In genomic region chr10:35335133-35335532, GRCh38 we compare ENCODE assay signal across 9 cellular contexts. TPM values are rescaled to one million over a fixed set of nuclear protein-coding genes. Genes with fewer than 3 reads are reported as not detected.
A peak's percentile ranks its signal among the peaks of the same experiment; 100 is the strongest.
DNase-seq lines count a peak whose midpoint lies in the region; ATAC-seq, FAIRE-seq and TF ChIP-seq lines count a peak whose summit lies in the region.
"Had no signal": no experiment of that assay in that cellular context is flagged by ENCODE, and none has a peak within 500 bp of the region (broad histone marks: within the 10 kb centered on the region; RNA-seq: fewer than 3 reads in every experiment).

No MANE protein-coding gene starts in this region.

- peaks cover 8% of the 10 kb centered on the region for H3K36me3 Mint-ChIP-seq in mesothelial cell of epicardium

- peak overlapping the region; percentile 80 to 96; a peak in 3 of 4 replicates for H3K9ac ChIP-seq in K562 (ENCODE audit: insufficient read depth in 1 of 2, low read depth in 2 of 2, low read length in 2 of 2)

- no peak for TF ChIP-seq CTCF in A549 (IDR thresholded peaks at IDR 0.05)
- no peak for TF ChIP-seq CTCF in K562 (IDR thresholded peaks at IDR 0.05 in 2 of 3, conservative IDR thresholded peaks at IDR 0.05 in 1 of 3; ENCODE audit: insufficient read depth in 2 of 3, low read depth in 1 of 3, low read length in 3 of 3)
- TF ChIP-seq CTCF in mesothelial cell of epicardium (IDR thresholded peaks at IDR 0.05; ENCODE audit: unreplicated experiment): no peak

- no peak for TF ChIP-seq RAD21 in A549 (conservative IDR thresholded peaks at IDR 0.05 in 1 of 2, IDR thresholded peaks at IDR 0.05 in 1 of 2)
- no peak for TF ChIP-seq RAD21 in K562 (CRISPR knock-in tag; conservative IDR thresholded peaks at IDR 0.05 in 1 of 2, IDR thresholded peaks at IDR 0.05 in 1 of 2)

- peak overlapping the region; percentile 94 to 96 for H3K27ac ChIP-seq in A549
- peak overlapping the region; percentile 81 for H3K27ac ChIP-seq in K562 (ENCODE audit: extremely low read depth, low read depth, low read length)

- peaks cover 19% of the 10 kb centered on the region; the same call in 2 of the 3 replicates for H3K36me3 ChIP-seq in K562 (ENCODE audit: control insufficient read depth, insufficient read depth, low read length)

- POLR2A ChIA-PET in A549 (lab: Yijun Ruan, JAX): interaction anchor here (0.6 kb wide), 1 partner anchor 95 kb away, joined by 4 read pairs; no protein-coding TSS in a partner anchor
- POLR2A ChIA-PET in K562 (lab: Yijun Ruan, JAX): interaction anchor here (1.5 kb wide), 1 partner anchor 12 kb away, joined by 5 read pairs; no protein-coding TSS in a partner anchor

- peaks cover 18% of the 10 kb centered on the region; the same call in 1 of the 2 replicates for H4K20me1 ChIP-seq in K562 (replicated peaks; ENCODE audit: control insufficient read depth, insufficient read depth, low read length)

- H2AFZ ChIP-seq in K562 (ENCODE audit: low read depth, low read length): no peak overlapping the region

- no peaks in the 10 kb centered on the region for H3K27me3 ChIP-seq in K562 (ENCODE audit: control insufficient read depth in 2 of 2, insufficient read depth in 2 of 2, low read length in 2 of 2)

- WGBS in A549 (ENCODE audit: missing lambda C conversion rate): 27% methylated on average over 7 of the region's 7 CpGs
- 9% methylated on average over 7 of the region's 7 CpGs for WGBS in K562 (ENCODE audit: insufficient coverage, low coverage, missing lambda C conversion rate)

- in situ Hi-C loops in K562 (cut with MboI): no loop called here

- H3K79me2 ChIP-seq in K562 (ENCODE audit: control insufficient read depth, insufficient read depth, low read length): peaks cover 93% of the 10 kb centered on the region

- H3K4me1 ChIP-seq in A549 (peaks cover 55% of the 10 kb centered on the region), K562 (replicated peaks in 1 of 2; ENCODE audit: control insufficient read depth in 2 of 2, insufficient read depth in 2 of 2, low read length in 2 of 2) (peaks cover 7 to 35% of the 10 kb centered on the region in 2 experiments; a peak in 4 of 5 replicates)

- TF ChIP-seq POLR2A in A549 (IDR thresholded peaks at IDR 0.05; ENCODE audit: low read length) (no peak), K562 (conservative IDR thresholded peaks at IDR 0.05) (no peak)

- intact Hi-C loops in K562 (cut with micrococcal nuclease): loop anchor here (5.0 kb wide), 1 partner anchor 77 kb away; no protein-coding TSS in a partner anchor

- H3K9me3 ChIP-seq in A549 (peaks cover 4% of the 10 kb centered on the region; the same call in 1 of the 3 replicates), K562 (replicated peaks; ENCODE audit: control insufficient read depth, insufficient read depth, low read depth, low read length) (no peaks in the 10 kb centered on the region)

- ATAC-seq in A549: no peak
- ATAC-seq in K562: no peak
- no peak for ATAC-seq in GM18867 (IDR thresholded peaks at IDR 0.05; ENCODE audit: unreplicated experiment)

- TF ChIP-seq EP300 in A549 (IDR thresholded peaks at IDR 0.05) (no peak), K562 (IDR thresholded peaks at IDR 0.05; ENCODE audit: low read length) (no peak)

- H3K4me1 Mint-ChIP-seq in mesothelial cell of epicardium: peaks cover 47% of the 10 kb centered on the region

- peak overlapping the region; percentile 73 for H3K4me2 ChIP-seq in A549
- peak overlapping the region; percentile 98 for H3K4me2 ChIP-seq in K562 (ENCODE audit: insufficient read depth, low read length)

- H3K27ac Mint-ChIP-seq in mesothelial cell of epicardium: peak overlapping the region; percentile 93

- CTCF ChIA-PET in A549 (lab: Yijun Ruan, JAX): no interaction called here
- CTCF ChIA-PET in K562 (lab: Yijun Ruan, JAX; ENCODE audit: low intra/inter-chr PET ratio): interaction anchor here (0.6 kb wide), 1 partner anchor 91 kb away, joined by 3 read pairs; no protein-coding TSS in a partner anchor

- FAIRE-seq in A549 (lab: Jason Lieb, UNC) (no peak), K562 (lab: Jason Lieb, UNC) (no peak)

- BruUV-seq in K562 (replicated peaks; lab: Mats Ljungman, UMichigan): TSS peak; percentile 47

- H3K4me3 Mint-ChIP-seq in mesothelial cell of epicardium: peak overlapping the region; percentile 88

- DNase-seq in A549 (ENCODE audit: low read depth in 1 of 2, low spot score in 1 of 2): no peak
- peak; percentile 24 for DNase-seq in HT1080 (ENCODE audit: low read depth)
- DNase-seq in K562 (ENCODE audit: extremely low read depth in 1 of 4, low spot score in 3 of 4): no peak
- no peak for DNase-seq in mesothelial cell of epicardium (ENCODE audit: low spot score in 2 of 2, unreplicated experiment in 2 of 2)
- no peak for DNase-seq in DMS 273 treated with DMSO at 0.1 percent for 48 hours (lab: John Stamatoyannopoulos, UW)
- DNase-seq in DMS114 treated with DMSO at 0.1 percent for 48 hours (lab: John Stamatoyannopoulos, UW; ENCODE audit: unreplicated experiment): no peak
- no peak for DNase-seq in OCI-M1 (lab: John Stamatoyannopoulos, UW)
- DNase-seq: NCI-H2029 had no signal

- H3K4me3 ChIP-seq in A549: peak overlapping the region; percentile 83
- H3K4me3 ChIP-seq in K562: peak overlapping the region; percentile 90

- H3K9me3 Mint-ChIP-seq in mesothelial cell of epicardium: no peaks in the 10 kb centered on the region

- H3K9me1 ChIP-seq in K562 (ENCODE audit: control insufficient read depth, insufficient read depth, low read length): no peaks in the 10 kb centered on the region

- no peaks in the 10 kb centered on the region for H3K27me3 Mint-ChIP-seq in mesothelial cell of epicardium (ENCODE audit: low read depth)

TF ChIP-seq in A549, 52 proteins besides CTCF, POLR2A, EP300 and RAD21:
- TF ChIP-seq HOXA7 (CRISPR knock-in tag; IDR thresholded peaks at IDR 0.05): no peak
- no peak for TF ChIP-seq HES2 (IDR thresholded peaks at IDR 0.05)
- TF ChIP-seq TP53 (CRISPR knock-in tag; IDR thresholded peaks at IDR 0.05): no peak
- no peak for TF ChIP-seq KDM1A (IDR thresholded peaks at IDR 0.05; ENCODE audit: low read depth)
- no peak for TF ChIP-seq ZC3H11A (IDR thresholded peaks at IDR 0.05)
- no peak for TF ChIP-seq CBX2 (IDR thresholded peaks at IDR 0.05; ENCODE audit: borderline replicate concordance, low read depth)
- no peak for TF ChIP-seq FOSB (CRISPR knock-in tag; IDR thresholded peaks at IDR 0.05)
- TF ChIP-seq BHLHE40 (IDR thresholded peaks at IDR 0.05; ENCODE audit: low read depth, low read length): no peak
- TF ChIP-seq HOXB13 (CRISPR knock-in tag; IDR thresholded peaks at IDR 0.05; ENCODE audit: low read depth): no peak
- TF ChIP-seq HOXB5 (CRISPR knock-in tag; IDR thresholded peaks at IDR 0.05): no peak

TF ChIP-seq in K562, 482 proteins besides CTCF, POLR2A, EP300 and RAD21:
- TF ChIP-seq ATF2 (CRISPR knock-in tag; IDR thresholded peaks at IDR 0.05) (no peak), HMBOX1 (IDR thresholded peaks at IDR 0.05) (peak; percentile 60)

RNA-seq across cellular contexts. Expression of gene CCNY, which starts 1.2 kb away (rescaled TPM):
- polyA plus RNA-seq in A549 (2011; rRNA removed): 55.5 and 60.6 TPM in 2 replicates
- 16.6 and 26.4 TPM in 2 replicates for polyA plus RNA-seq in A549 (2012; cell fraction: cytosol; rRNA removed)
- polyA plus RNA-seq in A549 (2012; cell fraction: nucleus; rRNA removed): 11.6 and 23.0 TPM in 2 replicates
- polyA plus RNA-seq in A549 (2017; fragmentation: RNase III; extraction: RNeasy Plus Mini Kit Qiagen cat#74134 plus additional on column Dnase treatment): 26.6 to 32.1 TPM (median 28.1 TPM) in 3 replicates
- polyA minus RNA-seq in A549 (2011; rRNA and poly(A)+ RNA removed): 57.3 and 58.3 TPM in 2 replicates
- total RNA-seq in HT1080 (2014; rRNA removed; shearing (Covaris generic)): 65.3 and 80.4 TPM in 2 replicates
- 58.2 and 63.9 TPM in 2 replicates for polyA plus RNA-seq in HT1080 (2015; cell fraction: cytosol; rRNA removed)
- 40.0 and 42.3 TPM in 2 replicates for polyA plus RNA-seq in HT1080 (2015; cell fraction: nucleus; rRNA removed)
- total RNA-seq in K562 (2011; cell fraction: chromatin; rRNA removed; ENCODE audit: low replicate concordance): 53.7 and 58.2 TPM in 2 replicates
- 22.3 and 25.7 TPM in 2 replicates for total RNA-seq in K562 (2011; cell fraction: nucleolus; rRNA removed)
- 32.0 and 43.7 TPM in 2 replicates for total RNA-seq in K562 (2011; cell fraction: nucleoplasm; rRNA removed)
- total RNA-seq in K562 (2014; rRNA removed): 28.4 and 32.9 TPM in 2 replicates
- 42.1 and 52.6 TPM in 2 replicates for total RNA-seq in K562 (2014; rRNA removed; fragmentation: Illumina TruSeq; extraction: Trizol)
- total RNA-seq in K562 (2015; rRNA removed; fragmentation: Illumina TruSeq; extraction: Trizol): 38.3 and 38.6 TPM in 2 replicates
- total RNA-seq in K562 (2021): 69.2 and 76.9 TPM in 2 replicates
- 87.9 and 109 TPM in 2 replicates for polyA plus RNA-seq in K562 (2011; rRNA removed)
- 32.2 and 62.8 TPM in 2 replicates for polyA plus RNA-seq in K562 (2011; cell fraction: cytosol; rRNA removed)
- polyA plus RNA-seq in K562 (2011; cell fraction: nucleus; rRNA removed): 31.7 and 55.0 TPM in 2 replicates
- 57.6 and 72.6 TPM in 2 replicates for polyA plus RNA-seq in K562 (2012)
- 59.9 and 73.2 TPM in 2 replicates for polyA plus RNA-seq in K562 (2014; fragmentation: Illumina TruSeq; extraction: Trizol)
- 1 to 10 TPM; 8.4 to 9.1 TPM for polyA plus RNA-seq in K562 (2014; fragmentation: Nextera tagmentation; extraction: Ambion mirVana)
- 26.2 and 44.6 TPM in 2 replicates for polyA plus RNA-seq in K562 (2014; rRNA removed)
- 126 and 138 TPM in 2 replicates for polyA minus RNA-seq in K562 (2011; rRNA and poly(A)+ RNA removed)
- 34.0 and 62.3 TPM in 2 replicates for polyA minus RNA-seq in K562 (2011; cell fraction: cytosol; rRNA and poly(A)+ RNA removed)
- polyA minus RNA-seq in K562 (2011; cell fraction: nucleus; rRNA and poly(A)+ RNA removed): 17.1 and 38.9 TPM in 2 replicates
- 66.5 to 75.4 TPM (median 68.9 TPM) in 3 replicates for total RNA-seq in mesothelial cell of epicardium
